ENCODE assay signal across 1 cellular context in genomic region chr5:136066705-136067271, GRCh38.
TF ChIP-seq lines count a peak whose summit lies in the region.

No MANE protein-coding gene starts in this region.

TF ChIP-seq in HCT116, 20 proteins besides CTCF, POLR2A, EP300 and RAD21 (continued from another document):
- TF ChIP-seq ZBTB33 (IDR thresholded peaks at IDR 0.05; ENCODE audit: extremely low read depth, insufficient replicate concordance, low read length) (no peak), EZH2 (IDR thresholded peaks at IDR 0.05) (no peak), FOSL1 (IDR thresholded peaks at IDR 0.05; ENCODE audit: low read depth) (no peak), ZFX (IDR thresholded peaks at IDR 0.05) (no peak), CEBPB (IDR thresholded peaks at IDR 0.05; ENCODE audit: low read depth) (no peak), ELF1 (IDR thresholded peaks at IDR 0.05; ENCODE audit: borderline replicate concordance, low read depth) (no peak), ZNF274 (IDR thresholded peaks at IDR 0.05; ENCODE audit: low read depth, low read length) (no peak), TCF7L2 (IDR thresholded peaks at IDR 0.05; ENCODE audit: borderline replicate concordance, extremely low read depth, insufficient read depth, insufficient read length) (no peak), EGR1 (IDR thresholded peaks at IDR 0.05; ENCODE audit: low read depth) (no peak), SIN3A (IDR thresholded peaks at IDR 0.05; ENCODE audit: low read depth) (no peak), JUND (IDR thresholded peaks at IDR 0.05) (no peak), POLR2AphosphoS5 (IDR thresholded peaks at IDR 0.05; ENCODE audit: low read depth, low read length) (no peak), YY1 (IDR thresholded peaks at IDR 0.05; ENCODE audit: extremely low read depth, insufficient replicate concordance, low read depth, low read length) (no peak)
- TF ChIP-seq, protein P1, sequence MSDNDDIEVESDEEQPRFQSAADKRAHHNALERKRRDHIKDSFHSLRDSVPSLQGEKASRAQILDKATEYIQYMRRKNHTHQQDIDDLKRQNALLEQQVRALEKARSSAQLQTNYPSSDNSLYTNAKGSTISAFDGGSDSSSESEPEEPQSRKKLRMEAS (IDR thresholded peaks at IDR 0.05) = no peak
TF ChIP-seq in HCT116: peak in this region for 0.
